Comparison of ENCODE assay signal across 23 cellular contexts in the genomic region with DNA sequence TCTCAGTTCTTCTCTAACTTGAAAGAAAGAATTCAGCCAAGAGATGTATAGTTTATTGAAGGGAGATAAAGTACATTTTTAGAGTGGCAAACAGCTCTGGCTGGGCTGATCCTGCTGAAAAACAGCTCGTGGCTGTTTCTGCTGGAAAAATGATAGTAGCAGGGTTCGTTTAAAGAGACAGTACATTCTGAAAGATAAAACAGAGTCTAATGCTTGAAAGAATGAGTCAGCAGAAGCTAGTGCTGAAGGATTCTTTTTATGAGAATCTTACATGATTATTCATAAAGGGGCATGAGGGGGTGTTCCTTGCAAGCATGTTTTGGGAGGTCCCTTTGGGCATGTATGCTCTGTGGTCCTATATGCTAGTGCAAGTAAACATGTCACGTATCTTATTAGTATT.
DNase-seq lines count a peak whose midpoint lies in the region; ATAC-seq lines count a peak whose summit lies in the region.
"Had no signal": no experiment of that assay in that cellular context is flagged by ENCODE, and none has a peak within 500 bp of the region (broad histone marks: within the 10 kb centered on the region; RNA-seq: fewer than 3 reads in every experiment).

No MANE protein-coding gene starts in this region.

- H3K9me3 Mint-ChIP-seq in activated T-cell treated with anti-CD3 and anti-CD28 coated beads, Interleukin-2, amount 50 U/mL, for 4 hours: peaks cover 4% of the 10 kb centered on the region
- H3K9me3 Mint-ChIP-seq in stimulated activated naive B cell treated with anti-CD40 and anti-IgM and Interleukin-4, amounts not matched to agents 10 μg/mL and 1 μg/mL and 100 μg/mL, for 72 hours: peaks cover 2 to 4% of the 10 kb centered on the region in 2 donors
- H3K9me3 Mint-ChIP-seq: activated CD4-positive, alpha-beta T cell treated with anti-CD3 and anti-CD28 coated beads, Interleukin-2, amount 10 ng/mL, durations not matched to agents 24 days and 14 days had no signal

- no peak overlapping the region for H3K27ac Mint-ChIP-seq in stimulated activated naive B cell treated with anti-CD40 and anti-IgM and Interleukin-4, amounts not matched to agents 10 μg/mL and 1 μg/mL and 100 μg/mL, for 72 hours
- H3K27ac Mint-ChIP-seq: activated CD4-positive, alpha-beta T cell treated with anti-CD3 and anti-CD28 coated beads, Interleukin-2, amount 10 ng/mL, durations not matched to agents 24 days and 14 days; CD8-positive, alpha-beta memory T cell had no signal

- H3K27me3 Mint-ChIP-seq in activated T-cell treated with anti-CD3 and anti-CD28 coated beads, Interleukin-2, amount 50 U/mL, for 4 hours (ENCODE audit: low read depth): no peaks in the 10 kb centered on the region
- H3K27me3 Mint-ChIP-seq in stimulated activated naive B cell treated with anti-CD40 and anti-IgM and Interleukin-4, amounts not matched to agents 10 μg/mL and 1 μg/mL and 100 μg/mL, for 72 hours: no peaks in the 10 kb centered on the region
- H3K27me3 Mint-ChIP-seq: activated CD4-positive, alpha-beta T cell treated with anti-CD3 and anti-CD28 coated beads, Interleukin-2, amount 10 ng/mL, durations not matched to agents 24 days and 14 days; CD8-positive, alpha-beta memory T cell had no signal

- ATAC-seq in activated T-cell treated with anti-CD3 and anti-CD28 coated beads, Interleukin-2, amount 50 U/mL, for 4 hours: no peak
- ATAC-seq in GM19397 (IDR thresholded peaks at IDR 0.05; ENCODE audit: unreplicated experiment): no peak
- ATAC-seq in stimulated activated naive B cell treated with anti-CD40 and anti-IgM and Interleukin-4, amounts not matched to agents 10 μg/mL and 1 μg/mL and 100 μg/mL, for 72 hours (replicated peaks): no peak
- ATAC-seq: heart right ventricle had no signal

- H3K4me1 Mint-ChIP-seq in activated T-cell treated with anti-CD3 and anti-CD28 coated beads, Interleukin-2, amount 50 U/mL, for 4 hours (ENCODE audit: low read depth): no peaks in the 10 kb centered on the region
- no peaks in the 10 kb centered on the region for H3K4me1 Mint-ChIP-seq in stimulated activated naive B cell treated with anti-CD40 and anti-IgM and Interleukin-4, amounts not matched to agents 10 μg/mL and 1 μg/mL and 100 μg/mL, for 72 hours
- H3K4me1 Mint-ChIP-seq: activated CD4-positive, alpha-beta T cell treated with anti-CD3 and anti-CD28 coated beads, Interleukin-2, amount 10 ng/mL, durations not matched to agents 24 days and 14 days; CD8-positive, alpha-beta memory T cell had no signal

- DNase-seq in A172 (ENCODE audit: low spot score): peak; percentile 35
- DNase-seq in HCEC 1CT: peak; percentile 2
- DNase-seq in amniotic epithelial cell (ENCODE audit: low read depth): peak; percentile 71
- peak; percentile 1 for DNase-seq in hepatic stellate cell (ENCODE audit: low spot score)
- DNase-seq in activated T-cell treated with anti-CD3 and anti-CD28 coated beads, Interleukin-2, amount 50 U/mL, for 4 hours: no peak
- DNase-seq in NCI-H69 (lab: John Stamatoyannopoulos, UW): no peak
- no peak for DNase-seq in stimulated activated naive B cell treated with anti-CD40 and anti-IgM and Interleukin-4, amounts not matched to agents 10 μg/mL and 1 μg/mL and 100 μg/mL, for 72 hours
- DNase-seq: ACHN; activated CD4-positive, alpha-beta T cell treated with anti-CD3 and anti-CD28 coated beads, Interleukin-2, amount 10 ng/mL, durations not matched to agents 24 days and 14 days; activated CD8-positive, alpha-beta memory T cell treated with anti-CD3 and anti-CD28 coated beads, Interleukin-2, amount 50 U/mL, for 48 hours; activated naive CD4-positive, alpha-beta T cell; aorta; CD8-positive, alpha-beta memory T cell; cortex of kidney; DND-41; heart right ventricle; islet precursor cell; NCI-H446 treated with DMSO at 0.1 percent for 48 hours; retina; stimulated activated CD4-positive, alpha-beta T cell treated with anti-CD3 and anti-CD28 coated beads, Interleukin-15, amount 100 ng/mL, for 24 hours; stimulated activated naive CD4-positive, alpha-beta T cell; upper lobe of left lung had no signal

- H3K4me3 Mint-ChIP-seq in activated T-cell treated with anti-CD3 and anti-CD28 coated beads, Interleukin-2, amount 50 U/mL, for 4 hours: no peak overlapping the region
- H3K4me3 Mint-ChIP-seq in stimulated activated naive B cell treated with anti-CD40 and anti-IgM and Interleukin-4, amounts not matched to agents 10 μg/mL and 1 μg/mL and 100 μg/mL, for 72 hours: no peak overlapping the region
- H3K4me3 Mint-ChIP-seq: activated CD4-positive, alpha-beta T cell treated with anti-CD3 and anti-CD28 coated beads, Interleukin-2, amount 10 ng/mL, durations not matched to agents 24 days and 14 days had no signal

- H3K36me3 Mint-ChIP-seq in activated T-cell treated with anti-CD3 and anti-CD28 coated beads, Interleukin-2, amount 50 U/mL, for 4 hours (ENCODE audit: insufficient read depth): no peaks in the 10 kb centered on the region
- H3K36me3 Mint-ChIP-seq in stimulated activated naive B cell treated with anti-CD40 and anti-IgM and Interleukin-4, amounts not matched to agents 10 μg/mL and 1 μg/mL and 100 μg/mL, for 72 hours: no peaks in the 10 kb centered on the region
- H3K36me3 Mint-ChIP-seq: CD8-positive, alpha-beta memory T cell had no signal

Comparison
In these comparisons a context has a peak if more than half of its experiments do, and no peak if none do; other contexts are left out.
1. DNase-seq: peak in A172 (single experiment), HCEC 1CT (single experiment), amniotic epithelial cell (single experiment) and hepatic stellate cell (single experiment); none in activated T-cell treated with anti-CD3 and anti-CD28 coated beads, Interleukin-2, amount 50 U/mL, for 4 hours (single experiment), NCI-H69 (single experiment) and stimulated activated naive B cell treated with anti-CD40 and anti-IgM and Interleukin-4, amounts not matched to agents 10 μg/mL and 1 μg/mL and 100 μg/mL, for 72 hours (single experiment).